ENCODE assay signal across 19 cellular contexts in genomic region chr5:151424892-151425523, GRCh38.
"Had no signal": no experiment of that assay in that cellular context is flagged by ENCODE, and none has a peak within 500 bp of the region (broad histone marks: within the 10 kb centered on the region; RNA-seq: fewer than 3 reads in every experiment).

No MANE protein-coding gene starts in this region.

- H3K9me3 ChIP-seq: mucosa of descending colon, pancreas had no signal

- H3K9me3 Mint-ChIP-seq: dendritic cell treated with granulocyte-macrophage colony-stimulating factor and Interleukin-4, amounts not matched to agents 40 ng/mL and 50 ng/mL, for 4 days; effector memory CD8-positive, alpha-beta T cell had no signal

- H3K27me3 ChIP-seq: hepatocyte, pancreas had no signal

- H3K79me2 ChIP-seq: hepatocyte had no signal

- H3K27ac ChIP-seq: hepatocyte, pancreas had no signal

- H3K4me1 ChIP-seq: pancreas had no signal

- H3K36me3 ChIP-seq: pancreas had no signal

- H3K4me2 ChIP-seq: hepatocyte had no signal

- H3K27ac Mint-ChIP-seq: dendritic cell treated with granulocyte-macrophage colony-stimulating factor and Interleukin-4, amounts not matched to agents 40 ng/mL and 50 ng/mL, for 4 days; effector memory CD8-positive, alpha-beta T cell; naive thymus-derived CD8-positive, alpha-beta T cell; progenitor cell of endocrine pancreas had no signal

- H3K4me3 Mint-ChIP-seq: dendritic cell treated with granulocyte-macrophage colony-stimulating factor and Interleukin-4, amounts not matched to agents 40 ng/mL and 50 ng/mL, for 4 days; effector memory CD8-positive, alpha-beta T cell; naive thymus-derived CD8-positive, alpha-beta T cell had no signal

- DNase-seq: effector memory CD8-positive, alpha-beta T cell; foreskin melanocyte; head of caudate nucleus; kidney glomerular epithelial cell; mammary epithelial cell; mucosa of descending colon; naive thymus-derived CD8-positive, alpha-beta T cell; occipital lobe; pancreas; right cardiac atrium; small intestine; stimulated activated CD4-positive, alpha-beta T cell treated with anti-CD3 and anti-CD28 coated beads, Interleukin-12 subunit alpha, Interleukin-12 subunit beta, amount 100 ng/mL, for 4 hours; stimulated activated naive CD4-positive, alpha-beta T cell treated with Interleukin-2 at 50 U/mL for 16 hours; trophoblast cell had no signal

- H2AFZ ChIP-seq: hepatocyte had no signal

- FAIRE-seq: colon, islet of Langerhans, pancreas, small intestine had no signal

- H3K4me3 ChIP-seq: hepatocyte, mucosa of descending colon, pancreas had no signal
